ENCODE assay signal across 17 cellular contexts in the genomic region with DNA sequence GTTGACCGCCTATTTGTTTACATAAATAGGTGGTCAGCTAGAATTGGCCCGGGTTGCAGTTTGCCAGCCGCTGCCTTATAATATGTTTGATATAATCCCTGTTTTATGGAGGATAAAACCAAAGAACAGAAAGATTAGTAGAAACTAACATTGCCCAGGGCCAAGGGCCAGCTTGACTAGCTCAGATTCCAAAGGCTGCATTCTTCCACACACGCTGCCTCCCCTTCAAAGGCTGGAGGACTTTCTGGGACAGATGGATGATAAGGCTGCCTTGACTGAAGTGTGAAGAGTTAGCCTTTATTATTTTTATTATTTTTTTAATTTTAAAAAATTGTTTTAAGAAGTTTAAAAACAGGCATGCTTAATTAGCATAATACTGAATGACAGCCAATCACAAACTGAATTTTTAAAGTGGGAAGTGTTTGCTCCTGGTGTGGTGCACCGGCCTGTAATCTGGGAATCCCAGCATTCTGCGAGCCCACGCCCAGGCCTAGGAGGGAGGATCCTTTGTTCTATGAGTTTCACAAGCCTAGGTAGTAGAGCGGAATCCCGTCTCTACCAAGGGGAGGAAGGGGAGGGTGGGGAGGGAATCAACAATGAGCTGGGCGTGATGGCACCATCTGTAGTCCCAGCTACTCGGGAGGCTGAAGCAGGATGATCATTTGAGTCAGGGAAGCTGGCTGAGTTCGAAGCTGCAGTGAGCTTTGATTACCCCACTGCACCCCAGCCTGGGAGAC.
DNase-seq lines count a peak whose midpoint lies in the region; ATAC-seq and TF ChIP-seq lines count a peak whose summit lies in the region.
"Had no signal": no experiment of that assay in that cellular context is flagged by ENCODE, and none has a peak within 500 bp of the region (broad histone marks: within the 10 kb centered on the region; RNA-seq: fewer than 3 reads in every experiment).

No MANE protein-coding gene starts in this region.

- H3K4me3 Mint-ChIP-seq in activated CD8-positive, alpha-beta T cell treated with anti-CD3 and anti-CD28 coated beads for 36 hours: no peak overlapping the region
- H3K4me3 Mint-ChIP-seq in activated naive CD8-positive, alpha-beta T cell treated with anti-CD3 and anti-CD28 coated beads for 36 hours: no peak overlapping the region

- no peaks in the 10 kb centered on the region for H3K4me1 Mint-ChIP-seq in activated CD8-positive, alpha-beta T cell treated with anti-CD3 and anti-CD28 coated beads for 36 hours (ENCODE audit: low read depth)
- no peaks in the 10 kb centered on the region for H3K4me1 Mint-ChIP-seq in activated naive CD8-positive, alpha-beta T cell treated with anti-CD3 and anti-CD28 coated beads for 36 hours
- H3K4me1 Mint-ChIP-seq: T-cell had no signal

- ATAC-seq in activated CD8-positive, alpha-beta T cell treated with anti-CD3 and anti-CD28 coated beads for 36 hours: no peak
- ATAC-seq: HCT116, T-cell had no signal

- CTCF ChIA-PET in activated CD8-positive, alpha-beta T cell treated with anti-CD3 and anti-CD28 coated beads for 36 hours (lab: Charles Lee): no interaction called here

- H3K36me3 ChIP-seq in left ventricle myocardium inferior: peaks cover 2% of the 10 kb centered on the region
- H3K36me3 ChIP-seq in WERI-Rb-1: no peaks in the 10 kb centered on the region
- H3K36me3 ChIP-seq: pancreas had no signal

- H3K27me3 Mint-ChIP-seq in activated CD8-positive, alpha-beta T cell treated with anti-CD3 and anti-CD28 coated beads for 36 hours: peaks cover 2% of the 10 kb centered on the region
- peaks cover 3% of the 10 kb centered on the region for H3K27me3 Mint-ChIP-seq in activated naive CD8-positive, alpha-beta T cell treated with anti-CD3 and anti-CD28 coated beads for 36 hours

- no peak for DNase-seq in left ventricle myocardium inferior
- DNase-seq in cardiac septum (ENCODE audit: low spot score): no peak
- peak; percentile 30 for DNase-seq in WERI-Rb-1
- DNase-seq in iPS DF 19.7 (ENCODE audit: low read depth, low spot score): peak; percentile 57
- DNase-seq in activated CD8-positive, alpha-beta T cell treated with anti-CD3 and anti-CD28 coated beads for 36 hours: no peak
- DNase-seq in head of caudate nucleus: no peak
- DNase-seq in activated naive CD8-positive, alpha-beta T cell treated with anti-CD3 and anti-CD28 coated beads for 36 hours: no peak
- DNase-seq: activated CD8-positive, alpha-beta memory T cell treated with anti-CD3 and anti-CD28 coated beads for 24 hours; aorta; heart left ventricle; NCI-H146; NCI-H526 treated with DMSO at 0.1 percent for 48 hours; pancreas; stimulated activated CD4-positive, alpha-beta T cell treated with anti-CD3 and anti-CD28 coated beads, Interleukin-4, amount 100 ng/mL, for 1 hour; T-cell had no signal

- intact Hi-C loops in left ventricle myocardium inferior (cut with micrococcal nuclease): no loop called here
- intact Hi-C loops in cardiac septum (cut with DNase I): no loop called here
- intact Hi-C loops in activated CD8-positive, alpha-beta T cell treated with anti-CD3 and anti-CD28 coated beads for 36 hours (cut with micrococcal nuclease): no loop called here
- intact Hi-C loops in head of caudate nucleus (cut with DNase I): no loop called here

- POLR2A ChIA-PET in activated CD8-positive, alpha-beta T cell treated with anti-CD3 and anti-CD28 coated beads for 36 hours (lab: Charles Lee): no interaction called here

- H3K27ac Mint-ChIP-seq in activated CD8-positive, alpha-beta T cell treated with anti-CD3 and anti-CD28 coated beads for 36 hours: no peak overlapping the region
- H3K27ac Mint-ChIP-seq in activated naive CD8-positive, alpha-beta T cell treated with anti-CD3 and anti-CD28 coated beads for 36 hours: no peak overlapping the region
- H3K27ac Mint-ChIP-seq: activated T-helper 2 cell treated with anti-CD3 and anti-CD28 coated beads, Interferon-gamma antibody, Interleukin-2, Interleukin-4, amounts not matched to agents 10 μg/mL and 5 μg/mL and 100 μg/mL, durations not matched to agents 14 hours and 24 hours and 36 hours; T-cell had no signal

- H3K4me3 ChIP-seq in left ventricle myocardium inferior: no peak overlapping the region
- H3K4me3 ChIP-seq in WERI-Rb-1 (ENCODE audit: low read depth, low read length): no peak overlapping the region
- H3K4me3 ChIP-seq: heart left ventricle had no signal

- TF ChIP-seq CTCF in left ventricle myocardium inferior (IDR thresholded peaks at IDR 0.05; ENCODE audit: borderline replicate concordance) (no peak), WERI-Rb-1 (IDR thresholded peaks at IDR 0.05; ENCODE audit: low read depth, low read length) (no peak)
- TF ChIP-seq CTCF in activated CD8-positive, alpha-beta T cell treated with anti-CD3 and anti-CD28 coated beads for 36 hours (IDR thresholded peaks at IDR 0.05): no peak

- H3K36me3 Mint-ChIP-seq in activated CD8-positive, alpha-beta T cell treated with anti-CD3 and anti-CD28 coated beads for 36 hours (ENCODE audit: low read depth): no peaks in the 10 kb centered on the region
- H3K36me3 Mint-ChIP-seq in activated naive CD8-positive, alpha-beta T cell treated with anti-CD3 and anti-CD28 coated beads for 36 hours: no peaks in the 10 kb centered on the region
- H3K36me3 Mint-ChIP-seq: T-cell had no signal

- H3K27me3 ChIP-seq in left ventricle myocardium inferior (ENCODE audit: low read depth) (no peaks in the 10 kb centered on the region), WERI-Rb-1 (ENCODE audit: insufficient read depth, low read depth, severe bottlenecking) (no peaks in the 10 kb centered on the region)
- H3K27me3 ChIP-seq: heart left ventricle, pancreas had no signal

- no peaks in the 10 kb centered on the region for H3K9me3 ChIP-seq in left ventricle myocardium inferior (replicated peaks)
- H3K9me3 ChIP-seq in WERI-Rb-1 (ENCODE audit: severe bottlenecking): no peaks in the 10 kb centered on the region
- H3K9me3 ChIP-seq: heart left ventricle, pancreas had no signal

- H3K27ac ChIP-seq in left ventricle myocardium inferior (replicated peaks) (peak overlapping the region; percentile 22), WERI-Rb-1 (no peak overlapping the region)
- H3K27ac ChIP-seq: heart left ventricle had no signal

- H3K9me3 Mint-ChIP-seq in activated CD8-positive, alpha-beta T cell treated with anti-CD3 and anti-CD28 coated beads for 36 hours: no peaks in the 10 kb centered on the region
- H3K9me3 Mint-ChIP-seq in activated naive CD8-positive, alpha-beta T cell treated with anti-CD3 and anti-CD28 coated beads for 36 hours: no peaks in the 10 kb centered on the region
- H3K9me3 Mint-ChIP-seq: activated T-helper 2 cell treated with anti-CD3 and anti-CD28 coated beads, Interferon-gamma antibody, Interleukin-2, Interleukin-4, amounts not matched to agents 10 μg/mL and 5 μg/mL and 100 μg/mL, durations not matched to agents 14 hours and 24 hours and 36 hours; T-cell had no signal

- peaks cover 21% of the 10 kb centered on the region for H3K4me1 ChIP-seq in left ventricle myocardium inferior

Comparison
In these comparisons a context has a peak if more than half of its experiments do, and no peak if none do; other contexts are left out.
1. DNase-seq: peak in WERI-Rb-1 (single experiment) and iPS DF 19.7 (single experiment); none in left ventricle myocardium inferior (single experiment), cardiac septum (single experiment), activated CD8-positive, alpha-beta T cell treated with anti-CD3 and anti-CD28 coated beads for 36 hours (single experiment), head of caudate nucleus (0 of 42) and activated naive CD8-positive, alpha-beta T cell treated with anti-CD3 and anti-CD28 coated beads for 36 hours (single experiment).